7 cellular contexts compared by ENCODE assay signal in the genomic region with DNA sequence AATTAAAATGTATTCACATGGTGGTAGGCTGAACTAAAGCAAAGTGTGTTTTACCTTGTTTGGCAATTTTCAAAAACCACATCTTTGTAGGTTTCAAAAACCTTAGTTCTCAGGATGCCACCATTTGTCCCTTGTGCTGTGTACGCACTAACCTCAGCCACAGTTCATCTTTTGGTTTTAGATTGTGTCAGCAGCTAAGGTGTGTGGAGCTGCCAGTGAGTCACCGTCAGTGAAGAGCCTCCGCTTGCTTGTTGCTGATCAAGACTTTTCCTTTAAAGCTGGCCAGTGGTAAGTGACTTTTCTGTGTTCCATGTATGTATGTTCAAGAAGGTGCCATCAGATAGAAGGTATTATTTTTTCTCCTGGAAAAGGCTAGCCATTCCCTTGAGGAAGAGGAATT. TPM values are rescaled to one million over a fixed set of nuclear protein-coding genes. Genes with fewer than 3 reads are reported as not detected.
DNase-seq lines count a peak whose midpoint lies in the region; ATAC-seq and TF ChIP-seq lines count a peak whose summit lies in the region.

No MANE protein-coding gene starts in this region.

- DNase-seq in mammary epithelial cell (peak; percentile 5), HuH-7 (ENCODE audit: low spot score) (no peak), DMS 273 (lab: John Stamatoyannopoulos, UW; ENCODE audit: unreplicated experiment) (no peak), KG1 (lab: John Stamatoyannopoulos, UW) (no peak)
- peak; percentile 64 for DNase-seq in stimulated activated naive CD4-positive, alpha-beta T cell treated with Interleukin-2 at 50 U/mL for 16 hours (lab: John Stamatoyannopoulos, UW)

- CTCF ChIA-PET in mammary epithelial cell (lab: Charles Lee; ENCODE audit: low non-redundant PET): no interaction called here

- H3K4me2 ChIP-seq in OCI-LY3 (ENCODE audit: low read length) (no peak overlapping the region), mammary epithelial cell (ENCODE audit: insufficient read depth, low read depth, low read length) (no peak overlapping the region)

- H3K4me3 ChIP-seq in OCI-LY3 (ENCODE audit: low read length) (no peak overlapping the region), mammary epithelial cell (replicated peaks in 1 of 3; ENCODE audit: insufficient read depth in 1 of 3, low read depth in 2 of 3, low read length in 3 of 3) (no peak overlapping the region)

- H3K27ac ChIP-seq in OCI-LY3 (ENCODE audit: low read length) (peak overlapping the region; percentile 4; the same call in 1 of the 2 replicates), mammary epithelial cell (ENCODE audit: insufficient read depth, low read depth, low read length) (no peak overlapping the region)

- ATAC-seq in GM21390 (IDR thresholded peaks at IDR 0.05; ENCODE audit: unreplicated experiment): peak; percentile 61

- no peak overlapping the region for H2AFZ ChIP-seq in OCI-LY3 (ENCODE audit: low read depth, low read length)
- no peak overlapping the region for H2AFZ ChIP-seq in mammary epithelial cell (ENCODE audit: low read depth, low read length)

- dilution Hi-C loops in mammary epithelial cell (cut with HindIII; ENCODE audit: low sequenced_read_pairs): loop anchor here (5.0 kb wide), 1 partner anchor 61 kb away; no protein-coding TSS in a partner anchor

- intact Hi-C loops in mammary epithelial cell (cut with micrococcal nuclease): no loop called here

- H4K20me1 ChIP-seq in OCI-LY3 (ENCODE audit: insufficient read depth, low read length): peaks cover 20% of the 10 kb centered on the region
- no peaks in the 10 kb centered on the region for H4K20me1 ChIP-seq in mammary epithelial cell (ENCODE audit: insufficient read depth, low read length)

- H3K36me3 ChIP-seq in OCI-LY3 (replicated peaks; ENCODE audit: low read depth, low read length) (peaks cover 25% of the 10 kb centered on the region), mammary epithelial cell (ENCODE audit: insufficient read depth, low read length) (no peaks in the 10 kb centered on the region)

- 76% methylated on average over 3 of the region's 3 CpGs for WGBS in mammary epithelial cell (ENCODE audit: low coverage, missing lambda C conversion rate)

- BruUV-seq in mammary epithelial cell (replicated peaks; lab: Mats Ljungman, UMichigan): no TSS peak

- H3K79me2 ChIP-seq in OCI-LY3 (ENCODE audit: low read length) (no peaks in the 10 kb centered on the region; the same call in 1 of the 2 replicates), mammary epithelial cell (ENCODE audit: insufficient read depth, low read length) (no peaks in the 10 kb centered on the region)

- H3K9ac ChIP-seq in OCI-LY3 (ENCODE audit: low read length) (no peak overlapping the region), mammary epithelial cell (ENCODE audit: insufficient read depth, low read length) (no peak overlapping the region)

- in situ Hi-C loops in mammary epithelial cell (cut with MboI; ENCODE audit: low sequenced_read_pairs in 2 of 2): loop anchor here in 1 of 2 donors (10.0 kb wide), 1 partner anchor 269 kb away; no protein-coding TSS in a partner anchor

- no peaks in the 10 kb centered on the region for H3K9me3 ChIP-seq in OCI-LY3 (ENCODE audit: insufficient read depth, low read length)
- no peaks in the 10 kb centered on the region for H3K9me3 ChIP-seq in mammary epithelial cell (replicated peaks; ENCODE audit: insufficient read depth, low read length)

- TF ChIP-seq CTCF in OCI-LY3 (IDR thresholded peaks at IDR 0.05; ENCODE audit: low read depth, low read length) (no peak), mammary epithelial cell (conservative IDR thresholded peaks at IDR 0.05 in 1 of 2, IDR thresholded peaks at IDR 0.05 in 1 of 2; ENCODE audit: extremely low read depth in 1 of 2, insufficient read depth in 1 of 2, low read depth in 1 of 2, low read length in 2 of 2) (no peak)

- H3K27me3 ChIP-seq in OCI-LY3 (ENCODE audit: low read depth, low read length) (no peaks in the 10 kb centered on the region), mammary epithelial cell (ENCODE audit: insufficient read depth, low read length) (no peaks in the 10 kb centered on the region)

- H3K4me1 ChIP-seq in OCI-LY3 (ENCODE audit: low read length) (peaks cover 18% of the 10 kb centered on the region), mammary epithelial cell (ENCODE audit: insufficient read depth, low read length) (peaks cover 4% of the 10 kb centered on the region)

RNA-seq across cellular contexts. Expression of gene OXNAD1, which starts 21.1 kb away (rescaled TPM):
- total RNA-seq in mammary epithelial cell: 10 to 100 TPM; 11.3 to 13.7 TPM
- polyA plus RNA-seq in mammary epithelial cell: 8.4 TPM
- polyA minus RNA-seq in mammary epithelial cell: 16.7 TPM

RNA-seq across cellular contexts. Expression of gene DPH3, which starts 21.4 kb away (rescaled TPM):
- total RNA-seq in mammary epithelial cell: 10 to 100 TPM; 16.3 to 27.8 TPM
- polyA plus RNA-seq in mammary epithelial cell: 10.2 TPM
- 2.6 TPM for polyA minus RNA-seq in mammary epithelial cell

Comparison
In these comparisons a context has a peak if more than half of its experiments do, and no peak if none do; other contexts are left out.
1. DNase-seq: peak in mammary epithelial cell (single experiment) and stimulated activated naive CD4-positive, alpha-beta T cell treated with Interleukin-2 at 50 U/mL for 16 hours (single experiment); none in HuH-7 (single experiment), DMS 273 (single experiment) and KG1 (single experiment).